ENCODE assay signal across 9 cellular contexts in genomic region chr5:151924564-151925395, GRCh38. TPM values are rescaled to one million over a fixed set of nuclear protein-coding genes. Genes with fewer than 3 reads are reported as not detected.
A peak's percentile ranks its signal among the peaks of the same experiment; 100 is the strongest.
DNase-seq lines count a peak whose midpoint lies in the region; ATAC-seq, FAIRE-seq and TF ChIP-seq lines count a peak whose summit lies in the region.
"Had no signal": no experiment of that assay in that cellular context is flagged by ENCODE, and none has a peak within 500 bp of the region (broad histone marks: within the 10 kb centered on the region; RNA-seq: fewer than 3 reads in every experiment).

Gene GLRA1, minus strand, starts transcription at chr5:151924851. Its CDS starts 302 bp downstream, at chr5:151924549.

- H4K20me1 ChIP-seq in astrocyte (ENCODE audit: insufficient read depth, low read length), result no peaks in the 10 kb centered on the region

- peaks cover 59% of the 10 kb centered on the region for H3K27me3 Mint-ChIP-seq in astrocyte (ENCODE audit: low read depth, unreplicated experiment)

- WGBS in iPS DF 6.9 (ENCODE audit: insufficient coverage, insufficient read length), result no CpG with 5 or more reads among the region's 48 CpGs

- H3K9me3 Mint-ChIP-seq in astrocyte (ENCODE audit: unreplicated experiment), result peaks cover 4% of the 10 kb centered on the region
- H3K9me3 Mint-ChIP-seq: T-helper 1 cell treated with Interleukin-12 subunit alpha and Interleukin-12 subunit beta and Interleukin-4 antibody, amounts not matched to agents 30 μg/mL and 1 μg/mL, for 36 hours had no signal

- no peak within 1 kb of the TSS for H3K4me3 ChIP-seq in SJCRH30
- no peak within 1 kb of the TSS for H3K4me3 ChIP-seq in astrocyte (ENCODE audit: insufficient read depth, low read depth, low read length)
- no peak within 1 kb of the TSS for H3K4me3 ChIP-seq in iPS DF 6.9 (ENCODE audit: low read length)

- no peaks in the 10 kb centered on the region for H3K27me3 ChIP-seq in SJCRH30
- peaks cover 6% of the 10 kb centered on the region for H3K27me3 ChIP-seq in astrocyte (ENCODE audit: insufficient read depth, low read length)
- H3K27me3 ChIP-seq in iPS DF 6.9 (ENCODE audit: control insufficient read depth, insufficient read depth, low read length), result no peaks in the 10 kb centered on the region

- no peaks in the 10 kb centered on the region for H3K9me3 ChIP-seq in SJCRH30 (replicated peaks)
- H3K9me3 ChIP-seq in astrocyte (ENCODE audit: insufficient read depth, low read depth, low read length), result no peaks in the 10 kb centered on the region
- H3K9me3 ChIP-seq in iPS DF 6.9 (ENCODE audit: control insufficient read depth, insufficient read depth, low read length), result no peaks in the 10 kb centered on the region

- FAIRE-seq in astrocyte (lab: Jason Lieb, UNC), result no peak

- H3K4me1 ChIP-seq in SJCRH30 (no peaks in the 10 kb centered on the region), astrocyte (ENCODE audit: insufficient read depth, low read length) (no peaks in the 10 kb centered on the region), iPS DF 6.9 (ENCODE audit: control insufficient read depth, insufficient read depth, low read length) (no peaks in the 10 kb centered on the region; the same call in 1 of the 2 replicates)

- no peak within 1 kb of the TSS for H2AFZ ChIP-seq in astrocyte (ENCODE audit: low read depth, low read length)

- ATAC-seq in GM19455 (IDR thresholded peaks at IDR 0.05; ENCODE audit: unreplicated experiment), result no peak

- no peaks in the 10 kb centered on the region for H3K79me2 ChIP-seq in astrocyte (ENCODE audit: insufficient read depth, low read length)

- H3K9ac ChIP-seq in astrocyte (ENCODE audit: low read length), result no peak within 1 kb of the TSS

- DNase-seq in SIG-M5 treated with dmso at 0.1 percent for 504 hours (lab: John Stamatoyannopoulos, UW; ENCODE audit: unreplicated experiment) (peak; percentile 29), SIG-M5 (lab: John Stamatoyannopoulos, UW) (no peak), SJCRH30 (peak; percentile 51 to 70), astrocyte (ENCODE audit: low read depth) (peak; percentile 31), iPS DF 6.9 (ENCODE audit: low read depth, low spot score) (peak; percentile 57), GOT3 (lab: John Stamatoyannopoulos, UW) (no peak)
- DNase-seq in stimulated activated CD4-positive, alpha-beta T cell treated with anti-CD3 and anti-CD28 coated beads, Interleukin-1b, Interleukin-23, amount 100 ng/mL, for 48 hours, result peak; percentile 24

- H3K36me3 ChIP-seq in SJCRH30 (no peaks in the 10 kb centered on the region), astrocyte (ENCODE audit: insufficient read depth, low read length) (no peaks in the 10 kb centered on the region), iPS DF 6.9 (ENCODE audit: control insufficient read depth, insufficient read depth, low read length) (no peaks in the 10 kb centered on the region)

- no peaks in the 10 kb centered on the region for H3K4me1 Mint-ChIP-seq in astrocyte (ENCODE audit: low read depth, unreplicated experiment)

- no peak within 1 kb of the TSS for H3K4me3 Mint-ChIP-seq in astrocyte (ENCODE audit: unreplicated experiment)
- H3K4me3 Mint-ChIP-seq: T-helper 1 cell treated with Interleukin-12 subunit alpha and Interleukin-12 subunit beta and Interleukin-4 antibody, amounts not matched to agents 30 μg/mL and 1 μg/mL, for 36 hours had no signal

- no peaks in the 10 kb centered on the region for H3K36me3 Mint-ChIP-seq in astrocyte (ENCODE audit: low read depth, unreplicated experiment)

- no peak within 1 kb of the TSS for H3K4me2 ChIP-seq in astrocyte (ENCODE audit: low read length)

- no peak within 1 kb of the TSS for H3K27ac ChIP-seq in SJCRH30
- no peak within 1 kb of the TSS for H3K27ac ChIP-seq in astrocyte (ENCODE audit: low read depth, low read length)
- H3K27ac ChIP-seq in iPS DF 6.9 (ENCODE audit: low read length), result no peak within 1 kb of the TSS

- TF ChIP-seq CTCF in astrocyte (IDR thresholded peaks at IDR 0.05; ENCODE audit: insufficient read depth, low read depth, low read length), result no peak

- no peak within 1 kb of the TSS for H3K27ac Mint-ChIP-seq in astrocyte (ENCODE audit: unreplicated experiment)
- H3K27ac Mint-ChIP-seq: T-helper 1 cell treated with Interleukin-12 subunit alpha and Interleukin-12 subunit beta and Interleukin-4 antibody, amounts not matched to agents 30 μg/mL and 1 μg/mL, for 36 hours had no signal

RNA-seq across cellular contexts. Expression of gene GLRA1, which starts in this region (rescaled TPM):
- total RNA-seq in SJCRH30 (2014; rRNA removed; shearing (Covaris generic)), result not detected in 2 replicates
- not detected in 2 replicates for total RNA-seq in astrocyte

Comparison
In these comparisons a context has a peak if more than half of its experiments do, and no peak if none do; other contexts are left out.
1. DNase-seq: peak in SIG-M5 treated with dmso at 0.1 percent for 504 hours (single experiment), iPS DF 6.9 (single experiment) and stimulated activated CD4-positive, alpha-beta T cell treated with anti-CD3 and anti-CD28 coated beads, Interleukin-1b, Interleukin-23, amount 100 ng/mL, for 48 hours (single experiment); none in SIG-M5 (single experiment) and GOT3 (single experiment).
2. Peak in DNase-seq in SJCRH30; RNA of the gene not detected or under 1 TPM.
3. Peak in DNase-seq in astrocyte; RNA of the gene not detected or under 1 TPM.